17 cellular contexts compared by ENCODE assay signal in the genomic region with DNA sequence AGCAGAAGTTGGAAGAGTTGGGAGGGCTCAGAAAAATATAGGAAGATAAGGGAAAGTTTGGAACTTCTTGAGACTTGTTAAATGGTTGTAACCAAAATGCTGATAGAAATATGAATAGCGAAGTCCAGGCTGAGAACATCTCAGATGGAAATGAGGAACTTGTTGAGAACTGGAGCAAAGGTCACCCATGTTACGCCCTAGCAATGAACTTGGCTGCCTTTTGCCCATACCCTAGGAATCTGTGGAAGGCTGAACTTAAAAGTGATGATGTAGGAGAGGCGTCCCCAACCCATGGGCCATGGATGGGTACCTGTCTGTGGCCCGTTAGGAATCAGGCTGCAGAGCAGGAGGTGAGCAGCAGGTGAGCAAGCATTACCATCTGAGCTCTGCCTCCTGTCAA.
"Had no signal": no experiment of that assay in that cellular context is flagged by ENCODE, and none has a peak within 500 bp of the region (broad histone marks: within the 10 kb centered on the region; RNA-seq: fewer than 3 reads in every experiment).

No MANE protein-coding gene starts in this region.

- H3K4me3 ChIP-seq: lower lobe of right lung, pancreas, stomach, thoracic aorta had no signal

- DNase-seq: activated CD4-positive, alpha-beta T cell treated with anti-CD3 and anti-CD28 coated beads, Interleukin-2, amount 50 U/mL, for 48 hours; activated naive CD4-positive, alpha-beta T cell treated with anti-CD3 and anti-CD28 coated beads for 36 hours; activated naive CD8-positive, alpha-beta T cell treated with anti-CD3 and anti-CD28 coated beads, Interleukin-2, amount 50 U/mL, for 24 hours; aorta; dermis blood vessel endothelial cell; effector memory CD8-positive, alpha-beta T cell; foreskin keratinocyte; immature natural killer cell; lower lobe of right lung; midbrain; pancreas; stimulated activated CD4-positive, alpha-beta T cell treated with anti-CD3 and anti-CD28 coated beads, Interleukin-12 subunit alpha, Interleukin-12 subunit beta, amount 100 ng/mL, for 4 hours; stimulated activated CD4-positive, alpha-beta T cell treated with anti-CD3 and anti-CD28 coated beads, Interleukin-2, amount 100 ng/mL, for 24 hours; stomach had no signal

- H3K27me3 Mint-ChIP-seq: effector memory CD8-positive, alpha-beta T cell had no signal

- H3K9me3 Mint-ChIP-seq: activated T-helper 17 cell treated with anti-CD3 and anti-CD28 coated beads, Interleukin-2, amount 50 U/mL, for 72 hours had no signal

- H3K9me3 ChIP-seq: lower lobe of right lung, pancreas, stomach, thoracic aorta had no signal

- ATAC-seq: activated naive CD8-positive, alpha-beta T cell treated with anti-CD3 and anti-CD28 coated beads, Interleukin-2, amount 50 U/mL, for 24 hours; activated T-helper 17 cell treated with anti-CD3 and anti-CD28 coated beads, Interleukin-2, amount 50 U/mL, for 72 hours; effector memory CD8-positive, alpha-beta T cell; foreskin keratinocyte; lower lobe of right lung; pancreas had no signal

- H3K27me3 ChIP-seq: foreskin keratinocyte, pancreas, stomach had no signal

- H3K36me3 ChIP-seq: lower lobe of right lung, pancreas, stomach, thoracic aorta had no signal

- H3K4me3 Mint-ChIP-seq: activated naive CD4-positive, alpha-beta T cell treated with anti-CD3 and anti-CD28 coated beads for 36 hours; activated naive CD8-positive, alpha-beta T cell treated with anti-CD3 and anti-CD28 coated beads, Interleukin-2, amount 50 U/mL, for 24 hours; activated T-helper 17 cell treated with anti-CD3 and anti-CD28 coated beads, Interleukin-2, amount 50 U/mL, for 72 hours; effector memory CD8-positive, alpha-beta T cell; immature natural killer cell had no signal

- H3K4me1 ChIP-seq: lower lobe of right lung, pancreas, stomach had no signal

- H3K27ac ChIP-seq: foreskin keratinocyte, lower lobe of right lung, pancreas, stomach, thoracic aorta, VCaP had no signal

- H3K27ac Mint-ChIP-seq: activated naive CD4-positive, alpha-beta T cell treated with anti-CD3 and anti-CD28 coated beads for 36 hours; activated naive CD8-positive, alpha-beta T cell treated with anti-CD3 and anti-CD28 coated beads, Interleukin-2, amount 50 U/mL, for 24 hours; activated T-helper 17 cell treated with anti-CD3 and anti-CD28 coated beads, Interleukin-2, amount 50 U/mL, for 72 hours; effector memory CD8-positive, alpha-beta T cell; immature natural killer cell had no signal

- H3K4me1 Mint-ChIP-seq: activated naive CD8-positive, alpha-beta T cell treated with anti-CD3 and anti-CD28 coated beads, Interleukin-2, amount 50 U/mL, for 24 hours; activated T-helper 17 cell treated with anti-CD3 and anti-CD28 coated beads, Interleukin-2, amount 50 U/mL, for 72 hours; immature natural killer cell had no signal

- H3K36me3 Mint-ChIP-seq: immature natural killer cell had no signal
